ENCODE assay signal across 13 cellular contexts in genomic region chr1:16275591-16275990, GRCh38. TPM values are rescaled to one million over a fixed set of nuclear protein-coding genes. Genes with fewer than 3 reads are reported as not detected.
DNase-seq lines count a peak whose midpoint lies in the region; ATAC-seq and TF ChIP-seq lines count a peak whose summit lies in the region.
"Had no signal": no experiment of that assay in that cellular context is flagged by ENCODE, and none has a peak within 500 bp of the region (broad histone marks: within the 10 kb centered on the region; RNA-seq: fewer than 3 reads in every experiment).

No MANE protein-coding gene starts in this region.

- intact Hi-C loops in left ventricle myocardium inferior (cut with micrococcal nuclease), result no loop called here
- intact Hi-C loops in left ventricle myocardium superior (cut with micrococcal nuclease), result no loop called here
- intact Hi-C loops in prostate gland (cut with DNase I), result no loop called here

- no peaks in the 10 kb centered on the region for H3K9me3 ChIP-seq in left ventricle myocardium inferior (replicated peaks)
- no peaks in the 10 kb centered on the region for H3K9me3 ChIP-seq in osteoblast (ENCODE audit: low read depth, low read length)
- no peaks in the 10 kb centered on the region for H3K9me3 ChIP-seq in prostate gland
- H3K9me3 ChIP-seq: BLaER1 treated with 17β-estradiol and CSF1 and Interleukin-3, amounts not matched to agents 10 nM and 100 nM had no signal

- peaks cover 10% of the 10 kb centered on the region for H3K79me2 ChIP-seq in osteoblast (ENCODE audit: insufficient read depth, low read length)

- H3K4me3 ChIP-seq in left ventricle myocardium inferior (no peak overlapping the region), epithelial cell of proximal tubule (ENCODE audit: low read depth, low read length) (no peak overlapping the region), osteoblast (ENCODE audit: insufficient read depth, low read length) (no peak overlapping the region), prostate gland (no peak overlapping the region)
- H3K4me3 ChIP-seq: BLaER1 treated with 17β-estradiol and CSF1 and Interleukin-3, amounts not matched to agents 10 nM and 100 nM had no signal

- H3K27ac ChIP-seq in left ventricle myocardium inferior (replicated peaks) (peak overlapping the region; percentile 47), osteoblast (ENCODE audit: low read depth, low read length) (no peak overlapping the region), prostate gland (no peak overlapping the region)
- H3K27ac ChIP-seq: 22Rv1; BLaER1 treated with 17β-estradiol and CSF1 and Interleukin-3, amounts not matched to agents 10 nM and 100 nM had no signal

- H3K27me3 ChIP-seq in left ventricle myocardium inferior (ENCODE audit: low read depth), result no peaks in the 10 kb centered on the region
- no peaks in the 10 kb centered on the region for H3K27me3 ChIP-seq in osteoblast (ENCODE audit: insufficient read depth, low read length)
- no peaks in the 10 kb centered on the region for H3K27me3 ChIP-seq in prostate gland (replicated peaks; ENCODE audit: insufficient read depth)
- H3K27me3 ChIP-seq: BLaER1 treated with 17β-estradiol and CSF1 and Interleukin-3, amounts not matched to agents 10 nM and 100 nM had no signal

- TF ChIP-seq POLR2A in prostate gland (IDR thresholded peaks at IDR 0.05), result no peak

- no peak for ATAC-seq in left ventricle myocardium superior

- peaks cover 47% of the 10 kb centered on the region for H3K4me1 ChIP-seq in left ventricle myocardium inferior
- H3K4me1 ChIP-seq in osteoblast (ENCODE audit: insufficient read depth, low read length), result peaks cover 3% of the 10 kb centered on the region
- H3K4me1 ChIP-seq in prostate gland (replicated peaks), result no peaks in the 10 kb centered on the region

- no peaks in the 10 kb centered on the region for H3K36me3 ChIP-seq in left ventricle myocardium inferior
- H3K36me3 ChIP-seq in osteoblast (ENCODE audit: insufficient read depth, low read length), result peaks cover 1% of the 10 kb centered on the region
- no peaks in the 10 kb centered on the region for H3K36me3 ChIP-seq in prostate gland

- H4K20me1 ChIP-seq in osteoblast (ENCODE audit: insufficient read depth, low read length), result peaks cover 12% of the 10 kb centered on the region

- 88% methylated on average over 7 of the region's 7 CpGs for WGBS in prostate gland

- DNase-seq in left ventricle myocardium inferior (no peak), left ventricle myocardium superior (no peak), epithelial cell of proximal tubule (ENCODE audit: low read depth) (peak; percentile 23), osteoblast (ENCODE audit: insufficient read length, low spot score, missing footprints) (peak; percentile 3), NCI-H774 (lab: John Stamatoyannopoulos, UW) (no peak), prostate gland (ENCODE audit: low spot score) (no peak), NAMALWA (ENCODE audit: low spot score) (no peak), ACHN (no peak)
- DNase-seq: AML-193; CD4-positive, CD25-positive, alpha-beta regulatory T cell; HCEC 1CT had no signal

- no peak overlapping the region for H3K4me2 ChIP-seq in osteoblast (ENCODE audit: insufficient read depth, low read length)
- H3K4me2 ChIP-seq: BLaER1 treated with 17β-estradiol and CSF1 and Interleukin-3, amounts not matched to agents 10 nM and 100 nM had no signal

- in situ Hi-C loops in ACHN (cut with HindIII; ENCODE audit: low pct_ligation_motif_present, low pct_unique_long_range_greater_than_20kb, low sequenced_read_pairs), result no loop called here

- TF ChIP-seq CTCF in left ventricle myocardium inferior (IDR thresholded peaks at IDR 0.05; ENCODE audit: borderline replicate concordance) (no peak), epithelial cell of proximal tubule (conservative IDR thresholded peaks at IDR 0.05; ENCODE audit: low read depth, low read length) (no peak), osteoblast (IDR thresholded peaks at IDR 0.05; ENCODE audit: extremely low read depth, low read depth, low read length) (no peak), prostate gland (IDR thresholded peaks at IDR 0.05) (no peak)

- no peak overlapping the region for H2AFZ ChIP-seq in osteoblast (ENCODE audit: low read length)

RNA-seq across cellular contexts. Expression of gene CPLANE2, which starts 38.6 kb away (rescaled TPM):
- total RNA-seq in left ventricle myocardium inferior (9.7 TPM), left ventricle myocardium superior (9.7 TPM), epithelial cell of proximal tubule (2.5 and 2.8 TPM in 2 replicates), osteoblast (9.4 and 14.1 TPM in 2 replicates), prostate gland (10 to 100 TPM in 1 of 2 donors, 1 to 10 TPM in 1; 5.5 to 12.9 TPM)

Comparison
In these comparisons a context has a peak if more than half of its experiments do, and no peak if none do; other contexts are left out.
1. DNase-seq: peak in epithelial cell of proximal tubule (single experiment) and osteoblast (single experiment); none in left ventricle myocardium inferior (single experiment), left ventricle myocardium superior (single experiment), NCI-H774 (single experiment), prostate gland (single experiment), NAMALWA (single experiment) and ACHN (single experiment).